ENCODE assay signal across 16 cellular contexts in the genomic region with DNA sequence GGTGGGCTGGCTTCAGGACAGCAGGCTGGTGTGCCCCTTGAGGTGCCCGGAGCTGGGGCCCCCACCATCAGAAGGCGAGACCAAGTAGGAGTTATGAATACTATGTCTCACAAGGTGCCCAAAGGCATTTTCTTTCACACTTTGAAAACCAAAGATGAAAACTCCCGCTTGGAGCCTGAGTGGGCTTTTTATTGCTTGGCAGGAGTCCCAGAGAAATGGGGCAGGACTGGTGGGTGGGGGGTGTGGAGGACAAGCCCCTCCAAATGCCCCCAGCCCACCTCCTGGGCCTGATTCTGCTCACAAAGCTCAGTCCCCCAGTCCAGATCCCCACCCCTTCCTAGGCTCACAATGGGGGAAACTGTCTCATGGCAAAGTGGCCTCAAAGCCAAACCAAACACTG.
DNase-seq lines count a peak whose midpoint lies in the region; ATAC-seq and TF ChIP-seq lines count a peak whose summit lies in the region.
"Had no signal": no experiment of that assay in that cellular context is flagged by ENCODE, and none has a peak within 500 bp of the region (broad histone marks: within the 10 kb centered on the region; RNA-seq: fewer than 3 reads in every experiment).

No MANE protein-coding gene starts in this region.

- H3K27me3 ChIP-seq in ascending aorta (no peaks in the 10 kb centered on the region), hepatocyte (no peaks in the 10 kb centered on the region)

- H3K4me1 ChIP-seq in ascending aorta (peaks cover 0 to under 1% of the 10 kb centered on the region in 2 donors), hepatocyte (ENCODE audit: insufficient read depth) (peaks cover 12% of the 10 kb centered on the region)
- H3K4me1 ChIP-seq: A549, HAP-1 had no signal

- H3K27ac ChIP-seq in ascending aorta (peak overlapping the region; percentile 30 to 35), hepatocyte (no peak overlapping the region)
- H3K27ac ChIP-seq: A549 had no signal

- H3K36me3 ChIP-seq in ascending aorta (no peaks in the 10 kb centered on the region), hepatocyte (replicated peaks; ENCODE audit: insufficient read depth, low read depth) (no peaks in the 10 kb centered on the region)
- H3K36me3 ChIP-seq: HAP-1 had no signal

- peak overlapping the region; percentile 46 for H3K4me2 ChIP-seq in hepatocyte
- H3K4me2 ChIP-seq: A549 had no signal

- no peak for DNase-seq in ascending aorta (ENCODE audit: low spot score in 2 of 2)
- no peak for DNase-seq in hepatocyte (ENCODE audit: low spot score)
- peak; percentile 22 for DNase-seq in posterior vena cava (ENCODE audit: low spot score)
- DNase-seq in HPDE6-E6E7 (ENCODE audit: extremely low spot score) = no peak
- DNase-seq: 8988T; Calu3; CD4-positive, alpha-beta memory T cell; COR-L47; DMS53; DMS79 treated with DMSO at 0.1 percent for 48 hours; GF-D8; GOT3 had no signal

- no peaks in the 10 kb centered on the region for H3K9me2 ChIP-seq in hepatocyte (replicated peaks; ENCODE audit: insufficient read depth)

- H2AFZ ChIP-seq in hepatocyte = no peak overlapping the region

- ATAC-seq in GM18909 (IDR thresholded peaks at IDR 0.05; ENCODE audit: poor library complexity, unreplicated experiment) = no peak
- ATAC-seq in HG02678 (IDR thresholded peaks at IDR 0.05; ENCODE audit: unreplicated experiment) = no peak
- ATAC-seq: A549 had no signal

- WGBS in hepatocyte (ENCODE audit: low lambda C conversion rate, missing lambda C conversion rate) = 52% methylated on average over 3 of the region's 3 CpGs

- intact Hi-C loops in ascending aorta (cut with DNase I) (no loop called here), posterior vena cava (cut with DNase I) (no loop called here)

- no peak overlapping the region for H3K4me3 ChIP-seq in ascending aorta
- no peak overlapping the region for H3K4me3 ChIP-seq in hepatocyte
- H3K4me3 ChIP-seq: A549, HAP-1 had no signal

- H3K9me3 ChIP-seq in ascending aorta (no peaks in the 10 kb centered on the region), hepatocyte (ENCODE audit: low read depth) (no peaks in the 10 kb centered on the region)
- H3K9me3 ChIP-seq: A549, HAP-1 had no signal

- no peak for TF ChIP-seq CTCF in ascending aorta (IDR thresholded peaks at IDR 0.05)
- TF ChIP-seq CTCF in hepatocyte (IDR thresholded peaks at IDR 0.05; ENCODE audit: poor library complexity) = no peak

- no peaks in the 10 kb centered on the region for H3K79me2 ChIP-seq in hepatocyte

- no peaks in the 10 kb centered on the region for H4K20me1 ChIP-seq in hepatocyte (ENCODE audit: insufficient read depth, poor library complexity, severe bottlenecking)
